11 cellular contexts compared by ENCODE assay signal in the genomic region with DNA sequence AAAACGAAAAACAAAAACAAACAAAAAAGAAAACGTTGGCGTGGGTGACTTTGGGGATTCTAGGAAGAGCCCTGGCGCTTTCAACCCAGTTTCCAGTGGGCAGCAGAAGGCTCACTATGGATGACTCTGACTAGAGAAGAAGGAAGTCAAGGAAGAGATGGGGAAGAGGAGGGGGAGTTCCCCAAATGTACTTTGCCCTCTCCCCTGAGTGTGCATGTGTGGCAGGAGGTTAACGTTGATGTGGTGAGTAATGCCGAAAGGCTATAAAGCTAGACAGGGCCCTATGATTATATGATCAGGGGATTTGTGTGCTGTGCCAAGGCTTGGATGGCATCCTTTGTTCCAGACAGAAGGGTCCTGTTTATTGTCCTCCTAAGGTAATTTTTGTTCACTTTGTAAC. TPM values are rescaled to one million over a fixed set of nuclear protein-coding genes. Genes with fewer than 3 reads are reported as not detected.
DNase-seq lines count a peak whose midpoint lies in the region; ATAC-seq and TF ChIP-seq lines count a peak whose summit lies in the region.
"Not testable (repeated sequence)": the region's sequence is repeated elsewhere in the genome, so short reads cannot be mapped to it uniquely, and the experiment has no call there.
"Had no signal": no experiment of that assay in that cellular context is flagged by ENCODE, and none has a peak within 500 bp of the region (broad histone marks: within the 10 kb centered on the region; RNA-seq: fewer than 3 reads in every experiment).

No MANE protein-coding gene starts in this region.

- not testable (repeated sequence) for H3K9me3 ChIP-seq in colonic mucosa, mucosa of descending colon

- peak overlapping the region; percentile 72 for H3K27ac Mint-ChIP-seq in Calu3 (ENCODE audit: unreplicated experiment)
- H3K27ac Mint-ChIP-seq in activated CD4-positive, alpha-beta T cell treated with anti-CD3 and anti-CD28 coated beads, Interleukin-2, amount 10 ng/mL, durations not matched to agents 24 days and 14 days, result peak overlapping the region; percentile 63
- H3K27ac Mint-ChIP-seq in activated T-helper 1 cell treated with anti-CD3 and anti-CD28 coated beads, Interleukin-12 subunit alpha, Interleukin-12 subunit beta, Interleukin-2, Interleukin-4 antibody, amounts not matched to agents 30 ng/mL and 10 ng/mL and 1 ng/mL, durations not matched to agents 14 hours and 24 hours and 36 hours, result peak overlapping the region; percentile 77
- H3K27ac Mint-ChIP-seq in stimulated activated effector memory CD8-positive, alpha-beta T cell treated with anti-CD3 and anti-CD28 coated beads, Interleukin-12 subunit alpha, Interleukin-12 subunit beta, amount 100 ng/mL, for 72 hours, result peak overlapping the region; percentile 48

- not testable (repeated sequence) for H3K4me3 Mint-ChIP-seq in Calu3 (ENCODE audit: low read depth, unreplicated experiment); activated CD4-positive, alpha-beta T cell treated with anti-CD3 and anti-CD28 coated beads, Interleukin-2, amount 10 ng/mL, durations not matched to agents 24 days and 14 days; activated T-helper 1 cell treated with anti-CD3 and anti-CD28 coated beads, Interleukin-12 subunit alpha, Interleukin-12 subunit beta, Interleukin-2, Interleukin-4 antibody, amounts not matched to agents 30 ng/mL and 10 ng/mL and 1 ng/mL, durations not matched to agents 14 hours and 24 hours and 36 hours; stimulated activated effector memory CD8-positive, alpha-beta T cell treated with anti-CD3 and anti-CD28 coated beads, Interleukin-12 subunit alpha, Interleukin-12 subunit beta, amount 100 ng/mL, for 72 hours

- not testable (repeated sequence) for H3K4me1 ChIP-seq in colonic mucosa; mucosa of descending colon (ENCODE audit: low read depth)

- H3K27ac ChIP-seq in colonic mucosa, result peak overlapping the region; percentile 67

- BruUV-seq in Calu3 (replicated peaks; lab: Mats Ljungman, UMichigan), result not testable (repeated sequence)

- H3K9ac ChIP-seq in colonic mucosa (ENCODE audit: low read depth in 2 of 2, low read length in 2 of 2), result peak overlapping the region in 1 of 2 donors; percentile 62

- H3K4me3 ChIP-seq in colonic mucosa, mucosa of descending colon: not testable (repeated sequence)

- DNase-seq in Calu3; activated CD4-positive, alpha-beta T cell treated with anti-CD3 and anti-CD28 coated beads, Interleukin-2, amount 10 ng/mL, durations not matched to agents 24 days and 14 days; activated T-helper 1 cell treated with anti-CD3 and anti-CD28 coated beads, Interleukin-12 subunit alpha, Interleukin-12 subunit beta, Interleukin-2, Interleukin-4 antibody, amounts not matched to agents 30 ng/mL and 10 ng/mL and 1 ng/mL, durations not matched to agents 14 hours and 24 hours and 36 hours (ENCODE audit: low spot score); stimulated activated effector memory CD8-positive, alpha-beta T cell treated with anti-CD3 and anti-CD28 coated beads, Interleukin-12 subunit alpha, Interleukin-12 subunit beta, amount 100 ng/mL, for 72 hours (ENCODE audit: low spot score in 2 of 2): not testable (repeated sequence)
- DNase-seq in MV-4-11 (lab: John Stamatoyannopoulos, UW) (peak; percentile 38), SIG-M5 treated with dmso at 0.1 percent for 504 hours (lab: John Stamatoyannopoulos, UW; ENCODE audit: unreplicated experiment) (peak; percentile 42), colonic mucosa (peak; percentile 79), mucosa of descending colon (peak in 2 of 3 donors; percentile 32 to 68)

- CTCF ChIA-PET in Calu3 (lab: Charles Lee), result not testable (repeated sequence)

- not testable (repeated sequence) for H3K36me3 Mint-ChIP-seq in Calu3 (ENCODE audit: insufficient read depth, unreplicated experiment); stimulated activated effector memory CD8-positive, alpha-beta T cell treated with anti-CD3 and anti-CD28 coated beads, Interleukin-12 subunit alpha, Interleukin-12 subunit beta, amount 100 ng/mL, for 72 hours
- H3K36me3 Mint-ChIP-seq in activated CD4-positive, alpha-beta T cell treated with anti-CD3 and anti-CD28 coated beads, Interleukin-2, amount 10 ng/mL, durations not matched to agents 24 days and 14 days (ENCODE audit: low read depth), result peaks cover 14% of the 10 kb centered on the region
- peaks cover 11% of the 10 kb centered on the region for H3K36me3 Mint-ChIP-seq in activated T-helper 1 cell treated with anti-CD3 and anti-CD28 coated beads, Interleukin-12 subunit alpha, Interleukin-12 subunit beta, Interleukin-2, Interleukin-4 antibody, amounts not matched to agents 30 ng/mL and 10 ng/mL and 1 ng/mL, durations not matched to agents 14 hours and 24 hours and 36 hours (ENCODE audit: low read depth)

- peak; percentile 86 for ATAC-seq in mucosa of descending colon
- not testable (repeated sequence) for ATAC-seq in stimulated activated effector memory CD8-positive, alpha-beta T cell treated with anti-CD3 and anti-CD28 coated beads, Interleukin-12 subunit alpha, Interleukin-12 subunit beta, amount 100 ng/mL, for 72 hours

- H3K9me3 Mint-ChIP-seq in Calu3 (ENCODE audit: low read depth, unreplicated experiment); stimulated activated effector memory CD8-positive, alpha-beta T cell treated with anti-CD3 and anti-CD28 coated beads, Interleukin-12 subunit alpha, Interleukin-12 subunit beta, amount 100 ng/mL, for 72 hours: not testable (repeated sequence)
- H3K9me3 Mint-ChIP-seq in activated CD4-positive, alpha-beta T cell treated with anti-CD3 and anti-CD28 coated beads, Interleukin-2, amount 10 ng/mL, durations not matched to agents 24 days and 14 days, result peaks cover 16% of the 10 kb centered on the region
- H3K9me3 Mint-ChIP-seq in activated T-helper 1 cell treated with anti-CD3 and anti-CD28 coated beads, Interleukin-12 subunit alpha, Interleukin-12 subunit beta, Interleukin-2, Interleukin-4 antibody, amounts not matched to agents 30 ng/mL and 10 ng/mL and 1 ng/mL, durations not matched to agents 14 hours and 24 hours and 36 hours, result peaks cover 15% of the 10 kb centered on the region

- TF ChIP-seq CTCF in Calu3 (IDR thresholded peaks at IDR 0.05; ENCODE audit: unreplicated experiment); colonic mucosa (IDR thresholded peaks at IDR 0.05); mucosa of descending colon (IDR thresholded peaks at IDR 0.05): not testable (repeated sequence)

- not testable (repeated sequence) for H3K36me3 ChIP-seq in colonic mucosa; mucosa of descending colon (ENCODE audit: low read depth)

- peaks cover 48% of the 10 kb centered on the region for H3K4me1 Mint-ChIP-seq in Calu3 (ENCODE audit: low read depth, unreplicated experiment)
- peaks cover 69% of the 10 kb centered on the region for H3K4me1 Mint-ChIP-seq in activated CD4-positive, alpha-beta T cell treated with anti-CD3 and anti-CD28 coated beads, Interleukin-2, amount 10 ng/mL, durations not matched to agents 24 days and 14 days
- H3K4me1 Mint-ChIP-seq in activated T-helper 1 cell treated with anti-CD3 and anti-CD28 coated beads, Interleukin-12 subunit alpha, Interleukin-12 subunit beta, Interleukin-2, Interleukin-4 antibody, amounts not matched to agents 30 ng/mL and 10 ng/mL and 1 ng/mL, durations not matched to agents 14 hours and 24 hours and 36 hours (ENCODE audit: low read depth), result peaks cover 82% of the 10 kb centered on the region
- peaks cover 64% of the 10 kb centered on the region for H3K4me1 Mint-ChIP-seq in stimulated activated effector memory CD8-positive, alpha-beta T cell treated with anti-CD3 and anti-CD28 coated beads, Interleukin-12 subunit alpha, Interleukin-12 subunit beta, amount 100 ng/mL, for 72 hours

- intact Hi-C loops in Calu3 (cut with micrococcal nuclease; ENCODE audit: unreplicated experiment); colonic mucosa (cut with DNase I): not testable (repeated sequence)
- intact Hi-C loops in activated CD4-positive, alpha-beta T cell treated with anti-CD3 and anti-CD28 coated beads, Interleukin-2, amount 10 ng/mL, durations not matched to agents 24 days and 14 days (cut with micrococcal nuclease), result loop anchor here (5.0 to 10.0 kb wide), 2 partner anchors 289 to 542 kb away; partner anchors contain the start of genes CIP2A and DZIP3
- intact Hi-C loops in activated T-helper 1 cell treated with anti-CD3 and anti-CD28 coated beads, Interleukin-12 subunit alpha, Interleukin-12 subunit beta, Interleukin-2, Interleukin-4 antibody, amounts not matched to agents 30 ng/mL and 10 ng/mL and 1 ng/mL, durations not matched to agents 14 hours and 24 hours and 36 hours (cut with micrococcal nuclease), result loop anchor here (10.0 kb wide), 2 partner anchors 289 to 1871 kb away; partner anchors contain the start of genes CIP2A and DZIP3
- intact Hi-C loops in mucosa of descending colon (cut with DNase I, micrococcal nuclease), result loop anchor here in 1 of 2 donors (5.0 kb wide), 1 partner anchor 112 kb away; no protein-coding TSS in a partner anchor

- H3K27me3 ChIP-seq in colonic mucosa, result not testable (repeated sequence)

- not testable (repeated sequence) for H3K27me3 Mint-ChIP-seq in Calu3 (ENCODE audit: unreplicated experiment); activated CD4-positive, alpha-beta T cell treated with anti-CD3 and anti-CD28 coated beads, Interleukin-2, amount 10 ng/mL, durations not matched to agents 24 days and 14 days; activated T-helper 1 cell treated with anti-CD3 and anti-CD28 coated beads, Interleukin-12 subunit alpha, Interleukin-12 subunit beta, Interleukin-2, Interleukin-4 antibody, amounts not matched to agents 30 ng/mL and 10 ng/mL and 1 ng/mL, durations not matched to agents 14 hours and 24 hours and 36 hours (ENCODE audit: insufficient read depth)

RNA-seq across cellular contexts. Expression of gene HHLA2, which starts 0.9 kb away (rescaled TPM):
- total RNA-seq in Calu3 (2022) (5.8 and 7.2 TPM in 2 replicates), colonic mucosa (100 to 1,000 TPM in 1 of 2 donors, 10 to 100 TPM in 1; 57.9 to 192 TPM), mucosa of descending colon (100 to 1,000 TPM in 2 of 3 donors, 10 to 100 TPM in 1; 98.2 to 276 (median 169) TPM)
- total RNA-seq in activated CD4-positive, alpha-beta T cell treated with anti-CD3 and anti-CD28 coated beads, Interleukin-2, amount 10 ng/mL, durations not matched to agents 24 days and 14 days, result 2.0 and 2.2 TPM in 2 replicates
- 1.2 and 1.3 TPM in 2 replicates for total RNA-seq in activated T-helper 1 cell treated with anti-CD3 and anti-CD28 coated beads, Interleukin-12 subunit alpha, Interleukin-12 subunit beta, Interleukin-2, Interleukin-4 antibody, amounts not matched to agents 30 ng/mL and 10 ng/mL and 1 ng/mL, durations not matched to agents 14 hours and 24 hours and 36 hours
- total RNA-seq: A673, M059J, SJCRH30 had no signal
